11 cellular contexts compared by ENCODE assay signal in genomic region chr11:65642014-65642671, GRCh38. TPM values are rescaled to one million over a fixed set of nuclear protein-coding genes. Genes with fewer than 3 reads are reported as not detected.
A peak's percentile ranks its signal among the peaks of the same experiment; 100 is the strongest.
DNase-seq lines count a peak whose midpoint lies in the region; ATAC-seq and TF ChIP-seq lines count a peak whose summit lies in the region.
"Had no signal": no experiment of that assay in that cellular context is flagged by ENCODE, and none has a peak within 500 bp of the region (broad histone marks: within the 10 kb centered on the region; RNA-seq: fewer than 3 reads in every experiment).

No MANE protein-coding gene starts in this region.

- H2BK5ac ChIP-seq in H9 (ENCODE audit: insufficient read length, low read length), result no peak overlapping the region

- H3K27me3 Mint-ChIP-seq in H9 (ENCODE audit: low read depth) (no peaks in the 10 kb centered on the region), HFFc6 (ENCODE audit: insufficient read depth) (peaks cover 5% of the 10 kb centered on the region; the same call in 1 of the 2 replicates)
- H3K27me3 Mint-ChIP-seq in activated CD4-positive, alpha-beta memory T cell treated with anti-CD3 and anti-CD28 coated beads for 36 hours, result no peaks in the 10 kb centered on the region

- H3K4me3 ChIP-seq in iPS-11a (ENCODE audit: low read depth, low read length) (peak overlapping the region; percentile 58), smooth muscle cell (no peak overlapping the region), psoas muscle (no peak overlapping the region)

- H4K8ac ChIP-seq in H9 (replicated peaks; ENCODE audit: insufficient read length, low read depth, low read length), result no peak overlapping the region

- peaks cover 5% of the 10 kb centered on the region for H4K20me1 ChIP-seq in H9 (ENCODE audit: control insufficient read depth, insufficient read depth, insufficient read length)
- peaks cover 11% of the 10 kb centered on the region for H4K20me1 ChIP-seq in smooth muscle cell (ENCODE audit: low read depth)

- H2AFZ ChIP-seq in H9 (ENCODE audit: low read length) (no peak overlapping the region), smooth muscle cell (ENCODE audit: low read depth) (no peak overlapping the region)

- H2BK120ac ChIP-seq in H9 (ENCODE audit: low read depth, low read length, poor library complexity, severe bottlenecking), result no peak overlapping the region

- TF ChIP-seq CTCF in H9 (conservative IDR thresholded peaks at IDR 0.05) (no peak), smooth muscle cell (IDR thresholded peaks at IDR 0.05; ENCODE audit: borderline replicate concordance, insufficient read depth, poor library complexity, severe bottlenecking) (no peak), HFFc6 (IDR thresholded peaks at IDR 0.05) (no peak), psoas muscle (IDR thresholded peaks at IDR 0.05) (no peak)

- peak overlapping the region; percentile 58; the same call in 1 of the 2 replicates for H3K14ac ChIP-seq in H9 (ENCODE audit: insufficient read depth, low read length)

- no peak overlapping the region for H3K23ac ChIP-seq in H9 (ENCODE audit: insufficient read length, low read depth, low read length)

- no peak overlapping the region for H3K18ac ChIP-seq in H9 (ENCODE audit: insufficient read length, low read depth, low read length)

- no peak overlapping the region for H3T11ph ChIP-seq in H9 (ENCODE audit: low read length)

- H2BK15ac ChIP-seq in H9 (ENCODE audit: low read depth, low read length), result no peak overlapping the region

- CTCF ChIA-PET in activated CD4-positive, alpha-beta memory T cell treated with anti-CD3 and anti-CD28 coated beads for 36 hours (lab: Charles Lee), result interaction anchor here (0.9 to 1.3 kb wide), 3 partner anchors 10 to 54 kb away, joined by 3 to 5 read pairs (median 3); no protein-coding TSS in a partner anchor

- H4K91ac ChIP-seq in H9 (ENCODE audit: insufficient read length, low read depth, low read length), result no peak overlapping the region

- H3K9ac ChIP-seq in H9 (ENCODE audit: extremely low read depth, insufficient read length, low read length) (peak overlapping the region; percentile 14), smooth muscle cell (ENCODE audit: low read depth) (no peak overlapping the region)

- no peak overlapping the region for H3K4ac ChIP-seq in H9 (ENCODE audit: low read depth, low read length)

- no peaks in the 10 kb centered on the region for H3K9me3 Mint-ChIP-seq in H9
- H3K9me3 Mint-ChIP-seq in activated CD4-positive, alpha-beta memory T cell treated with anti-CD3 and anti-CD28 coated beads for 36 hours, result no peaks in the 10 kb centered on the region
- H3K9me3 Mint-ChIP-seq in HFFc6, result no peaks in the 10 kb centered on the region

- H3K56ac ChIP-seq in H9 (ENCODE audit: insufficient read length, low read depth, low read length), result no peak overlapping the region

- H3K36me3 Mint-ChIP-seq in H9 (ENCODE audit: insufficient read depth in 1 of 3, low read depth in 3 of 3) (peaks cover 2 to 6% (median 3%) of the 10 kb centered on the region in 3 experiments; a peak in 6 of 7 replicates), HFFc6 (ENCODE audit: low read depth) (peaks cover 8% of the 10 kb centered on the region)
- peaks cover 45% of the 10 kb centered on the region for H3K36me3 Mint-ChIP-seq in activated CD4-positive, alpha-beta memory T cell treated with anti-CD3 and anti-CD28 coated beads for 36 hours

- H3K4me1 Mint-ChIP-seq in H9, result peaks cover 30 to 36% of the 10 kb centered on the region in 2 experiments
- peaks cover 43% of the 10 kb centered on the region for H3K4me1 Mint-ChIP-seq in activated CD4-positive, alpha-beta memory T cell treated with anti-CD3 and anti-CD28 coated beads for 36 hours (ENCODE audit: low read depth)
- H3K4me1 Mint-ChIP-seq in HFFc6 (ENCODE audit: low read depth), result peaks cover 48% of the 10 kb centered on the region

- H3K27ac Mint-ChIP-seq in H9, result peak overlapping the region; percentile 66 to 90 (median 88); a peak in 6 of 7 replicates
- H3K27ac Mint-ChIP-seq in activated CD4-positive, alpha-beta memory T cell treated with anti-CD3 and anti-CD28 coated beads for 36 hours, result peak overlapping the region; percentile 69
- no peak overlapping the region; the same call in 1 of the 2 replicates for H3K27ac Mint-ChIP-seq in HFFc6

- POLR2A ChIA-PET in activated CD4-positive, alpha-beta memory T cell treated with anti-CD3 and anti-CD28 coated beads for 36 hours (lab: Charles Lee), result interaction anchor here (0.6 to 3.5 kb wide), 4 partner anchors 11 to 136 kb away, joined by 3 to 20 read pairs (median 4); partner anchors contain the start of gene MAP3K11

- H4K5ac ChIP-seq in H9 (ENCODE audit: insufficient read length, low read depth, low read length), result no peak overlapping the region

- no peaks in the 10 kb centered on the region for H3K79me2 ChIP-seq in H9 (ENCODE audit: insufficient read depth, low read length)
- no peaks in the 10 kb centered on the region for H3K79me2 ChIP-seq in smooth muscle cell (ENCODE audit: low read depth)

- no peaks in the 10 kb centered on the region for H3K27me3 ChIP-seq in H9 (ENCODE audit: insufficient read depth, low read length)
- no peaks in the 10 kb centered on the region for H3K27me3 ChIP-seq in smooth muscle cell (ENCODE audit: low read depth)
- H3K27me3 ChIP-seq in psoas muscle (ENCODE audit: insufficient read depth in 3 of 3, low read length in 2 of 3), result peaks cover 0 to 8% (median 0%) of the 10 kb centered on the region in 3 donors

- DNase-seq in H9 (peak; percentile 89), smooth muscle cell (lab: John Stamatoyannopoulos, UW; ENCODE audit: unreplicated experiment) (no peak), HFFc6 (no peak), psoas muscle (no peak)
- DNase-seq in activated CD4-positive, alpha-beta memory T cell treated with anti-CD3 and anti-CD28 coated beads for 36 hours, result peak; percentile 37
- DNase-seq: activated CD4-positive, CD25-positive, alpha-beta regulatory T cell treated with anti-CD3 and anti-CD28 coated beads, Interleukin-2, amount 50 U/mL, for 72 hours; GDM1; NCI-H1092; stimulated activated naive CD4-positive, alpha-beta T cell treated with Interleukin-2 at 50 U/mL for 16 hours had no signal

- no peak overlapping the region for H2AK5ac ChIP-seq in H9 (ENCODE audit: insufficient read length, low read length)

- H3K27ac ChIP-seq in H9 (ENCODE audit: insufficient read length, low read depth, low read length) (no peak overlapping the region), smooth muscle cell (ENCODE audit: low read depth) (no peak overlapping the region), psoas muscle (no peak overlapping the region)

- H3K36me3 ChIP-seq in smooth muscle cell (ENCODE audit: low read depth), result no peaks in the 10 kb centered on the region
- H3K36me3 ChIP-seq in psoas muscle (ENCODE audit: insufficient read depth in 1 of 2, low read depth in 1 of 2), result peaks cover 0 to 24% of the 10 kb centered on the region in 2 donors

- H3K9me3 ChIP-seq in H9 (ENCODE audit: control insufficient read depth, low read depth, low read length) (no peaks in the 10 kb centered on the region), smooth muscle cell (replicated peaks; ENCODE audit: low read depth) (no peaks in the 10 kb centered on the region), psoas muscle (no peaks in the 10 kb centered on the region)

- H3F3A ChIP-seq in smooth muscle cell (ENCODE audit: low read depth), result peaks cover 5% of the 10 kb centered on the region

- H2BK12ac ChIP-seq in H9 (ENCODE audit: insufficient read length, low read depth, low read length), result no peak overlapping the region

- no peaks in the 10 kb centered on the region for H3K79me1 ChIP-seq in H9 (ENCODE audit: insufficient read depth, low read depth, low read length, poor library complexity, severe bottlenecking)

- intact Hi-C loops in activated CD4-positive, alpha-beta memory T cell treated with anti-CD3 and anti-CD28 coated beads for 36 hours (cut with micrococcal nuclease), result no loop called here
- intact Hi-C loops in psoas muscle (cut with DNase I), result no loop called here

- WGBS in H9 (ENCODE audit: extremely low coverage, insufficient read length, low lambda C conversion rate), result no CpG with 5 or more reads among the region's 49 CpGs
- 36% methylated on average over 39 of the region's 49 CpGs for WGBS in smooth muscle cell (ENCODE audit: low lambda C conversion rate)
- WGBS in psoas muscle, 3 donors, result 57 to 60% (median 58%) methylated on average over 44 to 49 of the region's 49 CpGs

- H2BK20ac ChIP-seq in H9 (ENCODE audit: low read depth, low read length, poor library complexity, severe bottlenecking), result no peak overlapping the region

- H3K4me1 ChIP-seq in H9 (ENCODE audit: insufficient read depth, low read length), result peaks cover 5% of the 10 kb centered on the region; the same call in 1 of the 2 replicates
- peaks cover 10% of the 10 kb centered on the region for H3K4me1 ChIP-seq in smooth muscle cell (ENCODE audit: low read depth)
- H3K4me1 ChIP-seq in psoas muscle, result peaks cover 6% of the 10 kb centered on the region

- H3K23me2 ChIP-seq in H9 (ENCODE audit: insufficient read length, low read depth, low read length, poor library complexity, severe bottlenecking), result peaks cover 16% of the 10 kb centered on the region

- peak overlapping the region; percentile 64 for H3K4me2 ChIP-seq in H9 (ENCODE audit: insufficient read depth, insufficient read length, low read length)
- H3K4me2 ChIP-seq in smooth muscle cell, result peak overlapping the region; percentile 13

- ATAC-seq in HG03097 (IDR thresholded peaks at IDR 0.05; ENCODE audit: low FRiP score, unreplicated experiment), result no peak
- no peak for ATAC-seq in psoas muscle

- H3K4me3 Mint-ChIP-seq in H9, result peak overlapping the region; percentile 47 to 87
- H3K4me3 Mint-ChIP-seq in activated CD4-positive, alpha-beta memory T cell treated with anti-CD3 and anti-CD28 coated beads for 36 hours, result peak overlapping the region; percentile 85
- no peak overlapping the region for H3K4me3 Mint-ChIP-seq in HFFc6

RNA-seq across cellular contexts. Expression of gene SIPA1, which starts 4.2 kb away (rescaled TPM):
- total RNA-seq in H9 (2021) (32.0 and 37.4 TPM in 2 replicates), smooth muscle cell (9.8 and 15.9 TPM in 2 replicates), psoas muscle (10 to 100 TPM; 10.1 to 15.6 (median 11.3) TPM)
- 100 to 1,000 TPM; 163 to 167 TPM for total RNA-seq in activated CD4-positive, alpha-beta memory T cell treated with anti-CD3 and anti-CD28 coated beads for 36 hours
- polyA plus RNA-seq in smooth muscle cell (63.8 and 67.6 TPM in 2 replicates), psoas muscle (10 to 100 TPM in 2 of 3 donors, 1 to 10 TPM in 1; 7.9 to 17.4 (median 13.7) TPM)
- 10 to 100 TPM; 23.0 to 41.3 (median 38.3) TPM for total RNA-seq in HFFc6 (2021; fragmentation: NEBNext Ultra II Directional; extraction: Animal tissue kit (Norgen Biotek cat#: 25700))

RNA-seq across cellular contexts. Expression of gene RELA, which starts 20.6 kb away (rescaled TPM):
- total RNA-seq in H9 (2021) (43.3 and 48.8 TPM in 2 replicates), smooth muscle cell (41.7 and 48.1 TPM in 2 replicates), psoas muscle (10 to 100 TPM; 48.7 to 72.6 (median 65.2) TPM)
- 10 to 100 TPM; 74.9 to 76.5 TPM for total RNA-seq in activated CD4-positive, alpha-beta memory T cell treated with anti-CD3 and anti-CD28 coated beads for 36 hours
- polyA plus RNA-seq in smooth muscle cell (82.8 and 98.4 TPM in 2 replicates), psoas muscle (10 to 100 TPM; 42.1 to 64.9 (median 64.0) TPM)
- total RNA-seq in HFFc6 (2021; fragmentation: NEBNext Ultra II Directional; extraction: Animal tissue kit (Norgen Biotek cat#: 25700)), result 10 to 100 TPM; 66.9 to 72.7 (median 69.5) TPM

RNA-seq across cellular contexts. Expression of gene PCNX3, which starts 26.6 kb away (rescaled TPM):
- total RNA-seq in H9 (2021), result 48.3 and 50.5 TPM in 2 replicates
- 10 to 100 TPM; 29.8 to 32.1 TPM for total RNA-seq in activated CD4-positive, alpha-beta memory T cell treated with anti-CD3 and anti-CD28 coated beads for 36 hours
- 12.0 and 17.5 TPM in 2 replicates for total RNA-seq in smooth muscle cell
- 18.3 and 20.7 TPM in 2 replicates for polyA plus RNA-seq in smooth muscle cell
- total RNA-seq in HFFc6 (2021; fragmentation: NEBNext Ultra II Directional; extraction: Animal tissue kit (Norgen Biotek cat#: 25700)), result 10 to 100 TPM; 51.5 to 66.7 (median 57.3) TPM
- total RNA-seq in psoas muscle, result 10 to 100 TPM in 1 of 4 donors, 1 to 10 TPM in 3; 8.9 to 10.8 (median 9.7) TPM
- polyA plus RNA-seq in psoas muscle, result 10 to 100 TPM in 2 of 3 donors, 1 to 10 TPM in 1; 6.5 to 15.5 (median 11.4) TPM

RNA-seq across cellular contexts. Expression of gene MAP3K11, which starts 28.1 kb away (rescaled TPM):
- total RNA-seq in H9 (2021), result 57.9 and 61.1 TPM in 2 replicates
- 10 to 100 TPM; 56.7 to 62.6 TPM for total RNA-seq in activated CD4-positive, alpha-beta memory T cell treated with anti-CD3 and anti-CD28 coated beads for 36 hours
- 14.9 and 15.0 TPM in 2 replicates for total RNA-seq in smooth muscle cell
- 17.3 and 29.7 TPM in 2 replicates for polyA plus RNA-seq in smooth muscle cell
- 10 to 100 TPM; 42.1 to 51.1 (median 46.5) TPM for total RNA-seq in HFFc6 (2021; fragmentation: NEBNext Ultra II Directional; extraction: Animal tissue kit (Norgen Biotek cat#: 25700))
- 10 to 100 TPM; 14.5 to 18.8 (median 16.8) TPM for total RNA-seq in psoas muscle
- polyA plus RNA-seq in psoas muscle, result 10 to 100 TPM in 2 of 3 donors, 1 to 10 TPM in 1; 8.8 to 13.9 (median 10.7) TPM

RNA-seq across cellular contexts. Expression of gene KCNK7, which starts 46.5 kb away (rescaled TPM):
- total RNA-seq in H9 (2021) (1.8 and 2.8 TPM in 2 replicates), smooth muscle cell (1.7 TPM in 1 of 2 replicates, not detected in the other), psoas muscle (under 1 TPM in 3 of 4 donors, not detected in 1; 0.19 to 0.56 (median 0.27) TPM)
- under 1 TPM; 0.29 to 0.31 TPM for total RNA-seq in activated CD4-positive, alpha-beta memory T cell treated with anti-CD3 and anti-CD28 coated beads for 36 hours
- polyA plus RNA-seq in smooth muscle cell (not detected in 2 replicates), psoas muscle (1 to 10 TPM in 1 of 3 donors, under 1 TPM in 2; 0.22 to 1.4 (median 0.99) TPM)
- under 1 TPM in 3 of 6 experiments, not detected in 3; 0.16 to 0.31 (median 0.30) TPM for total RNA-seq in HFFc6 (2021; fragmentation: NEBNext Ultra II Directional; extraction: Animal tissue kit (Norgen Biotek cat#: 25700))

Comparison
In these comparisons a context has a peak if more than half of its experiments do, and no peak if none do; other contexts are left out.
1. DNase-seq: peak in H9 (single experiment) and activated CD4-positive, alpha-beta memory T cell treated with anti-CD3 and anti-CD28 coated beads for 36 hours (single experiment); none in smooth muscle cell (single experiment), HFFc6 (single experiment) and psoas muscle (0 of 2).